1 cellular context compared by ENCODE assay signal in the genomic region with DNA sequence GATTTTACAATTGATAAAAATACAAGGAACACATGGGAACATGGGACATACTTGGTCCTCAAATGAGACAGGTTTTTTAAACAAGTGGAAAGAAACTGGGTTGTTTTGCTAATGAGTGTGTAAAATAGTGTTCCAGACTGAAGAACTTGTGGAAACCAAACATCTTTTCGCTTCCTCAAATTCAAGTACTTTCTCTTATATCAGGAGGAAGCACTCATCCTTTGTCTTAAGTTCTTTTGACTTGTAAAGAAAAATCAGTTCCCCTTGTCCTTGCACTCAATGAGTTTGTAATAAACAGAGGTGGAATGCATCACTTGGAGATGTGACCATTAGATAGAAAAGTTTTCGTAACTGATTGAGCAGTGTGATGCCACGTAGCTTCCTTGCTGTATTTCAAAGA.
TF ChIP-seq lines count a peak whose summit lies in the region.

No MANE protein-coding gene starts in this region.

TF ChIP-seq in SK-N-SH treated with all-trans-retinoic acid at 6 μM for 48 hours, 23 proteins besides CTCF, POLR2A, EP300 and RAD21 (continued from another document):
- no peak for TF ChIP-seq POU6F1 (CRISPR knock-in tag; IDR thresholded peaks at IDR 0.05; ENCODE audit: borderline replicate concordance, low read depth)
